Comparison of ENCODE assay signal across 8 cellular contexts in the genomic region with DNA sequence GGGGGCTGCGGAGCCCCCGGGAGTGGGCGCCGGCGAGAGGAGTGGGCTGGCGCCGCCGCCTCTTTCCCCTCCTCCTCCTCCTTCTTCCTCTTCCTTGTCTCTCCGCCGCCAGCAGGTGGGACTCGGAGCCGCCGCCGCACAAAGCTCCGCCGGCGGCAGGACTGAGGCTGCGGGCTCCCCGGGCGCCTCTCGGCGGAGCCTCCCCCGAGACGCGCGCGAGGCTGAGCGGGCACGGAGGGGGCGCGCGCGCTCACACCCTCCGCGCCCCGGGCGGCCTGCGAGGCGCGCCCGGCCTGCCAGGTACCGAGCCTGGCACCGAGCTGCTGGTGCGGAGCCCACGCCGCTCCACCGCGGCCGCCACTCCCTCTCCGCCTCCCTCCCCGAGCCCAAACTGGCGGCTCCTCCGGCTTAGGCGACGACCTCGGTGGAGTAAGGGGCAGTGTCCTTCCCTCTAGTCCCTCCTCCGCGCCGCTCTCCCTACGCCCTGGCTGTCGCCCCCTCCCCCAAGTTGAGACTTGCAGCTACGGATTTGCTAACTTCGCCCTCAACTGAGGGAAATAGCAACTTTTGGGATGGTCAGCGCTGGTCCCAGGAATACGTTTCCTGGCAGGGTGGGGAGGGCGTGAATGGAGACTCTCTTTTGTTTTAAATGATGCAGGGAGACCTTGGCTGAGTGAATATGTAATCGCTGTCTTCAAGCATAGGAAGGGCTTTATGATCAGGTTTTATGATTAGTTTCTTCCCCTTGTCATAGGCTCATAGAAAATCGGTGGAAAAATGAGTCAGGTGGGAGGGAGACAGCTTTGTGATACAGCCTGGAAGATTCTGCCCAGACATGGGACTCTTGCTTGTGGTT.
DNase-seq lines count a peak whose midpoint lies in the region; ATAC-seq and TF ChIP-seq lines count a peak whose summit lies in the region.

No MANE protein-coding gene starts in this region.

- H3K4me1 ChIP-seq in parathyroid adenoma = peaks cover 16% of the 10 kb centered on the region

- H3K27me3 ChIP-seq in parathyroid adenoma (ENCODE audit: control insufficient read depth, insufficient read depth, low read length) = no peaks in the 10 kb centered on the region

- TF ChIP-seq CTCF in parathyroid adenoma (IDR thresholded peaks at IDR 0.05) = peak; percentile 31

- no peak overlapping the region for H3K27ac Mint-ChIP-seq in activated T-cell treated with anti-CD3 and anti-CD28 coated beads, Interleukin-2, amount 50 U/mL, for 72 hours

- peak overlapping the region; percentile 42 for H3K9ac ChIP-seq in parathyroid adenoma

- DNase-seq in activated CD4-positive, CD25-positive, alpha-beta regulatory T cell (lab: John Stamatoyannopoulos, UW) = no peak
- DNase-seq in NCI-H69 (lab: John Stamatoyannopoulos, UW) (peak; percentile 73), glomerular visceral epithelial cell (ENCODE audit: extremely low spot score) (peak; percentile 64)
- peak; percentile 31 to 49 for DNase-seq in activated T-cell treated with anti-CD3 and anti-CD28 coated beads, Interleukin-2, amount 50 U/mL, for 72 hours
- DNase-seq in NK-92 treated with Interleukin-12 subunit alpha and Interleukin-12 subunit beta, amount 100 ng/mL, for 24 hours (lab: John Stamatoyannopoulos, UW) = no peak

- peak overlapping the region; percentile 94 for H2AFZ ChIP-seq in parathyroid adenoma

- peak overlapping the region; percentile 79 to 90 for H3K4me3 Mint-ChIP-seq in activated T-cell treated with anti-CD3 and anti-CD28 coated beads, Interleukin-2, amount 50 U/mL, for 72 hours

- no peaks in the 10 kb centered on the region for H3K9me3 ChIP-seq in parathyroid adenoma (ENCODE audit: control insufficient read depth, low read length)

- H3K27me3 Mint-ChIP-seq in activated T-cell treated with anti-CD3 and anti-CD28 coated beads, Interleukin-2, amount 50 U/mL, for 72 hours (ENCODE audit: low read depth) = peaks cover 61% of the 10 kb centered on the region

- peak overlapping the region; percentile 90 for H3K27ac ChIP-seq in parathyroid adenoma

- peak overlapping the region; percentile 66 for H3K4me3 ChIP-seq in parathyroid adenoma (ENCODE audit: low read depth, low read length)

- H3K4me1 Mint-ChIP-seq in activated T-cell treated with anti-CD3 and anti-CD28 coated beads, Interleukin-2, amount 50 U/mL, for 72 hours (ENCODE audit: low read depth) = peaks cover 22% of the 10 kb centered on the region

- peak overlapping the region; percentile 90 for H3K4me2 ChIP-seq in parathyroid adenoma (ENCODE audit: low read length)

- H3K36me3 Mint-ChIP-seq in activated T-cell treated with anti-CD3 and anti-CD28 coated beads, Interleukin-2, amount 50 U/mL, for 72 hours (ENCODE audit: insufficient read depth in 2 of 2) = peaks cover 0 to 2% of the 10 kb centered on the region in 2 donors

- no peaks in the 10 kb centered on the region for H3K36me3 ChIP-seq in parathyroid adenoma (ENCODE audit: control insufficient read depth, insufficient read depth, low read length)

- no peaks in the 10 kb centered on the region for H3K9me3 Mint-ChIP-seq in activated T-cell treated with anti-CD3 and anti-CD28 coated beads, Interleukin-2, amount 50 U/mL, for 72 hours

- peak; percentile 60 to 65 for ATAC-seq in activated CD4-positive, CD25-positive, alpha-beta regulatory T cell treated with anti-CD3 and anti-CD28 coated beads, Interleukin-2, amount 50 U/mL, for 24 hours
- peak; percentile 64 for ATAC-seq in HG02973 (IDR thresholded peaks at IDR 0.05; ENCODE audit: unreplicated experiment)
- peak; percentile 74 to 78 for ATAC-seq in activated T-cell treated with anti-CD3 and anti-CD28 coated beads, Interleukin-2, amount 50 U/mL, for 72 hours (replicated peaks in 1 of 2)

- H3K79me2 ChIP-seq in parathyroid adenoma = peaks cover 9% of the 10 kb centered on the region

Comparison
In these comparisons a context has a peak if more than half of its experiments do, and no peak if none do; other contexts are left out.
1. DNase-seq: peak in NCI-H69 (single experiment), activated T-cell treated with anti-CD3 and anti-CD28 coated beads, Interleukin-2, amount 50 U/mL, for 72 hours (2 of 2) and glomerular visceral epithelial cell (single experiment); none in activated CD4-positive, CD25-positive, alpha-beta regulatory T cell (0 of 4) and NK-92 treated with Interleukin-12 subunit alpha and Interleukin-12 subunit beta, amount 100 ng/mL, for 24 hours (single experiment).
2. Peak in every context shown above with its lines, with median percentiles within 50 percentile points of each other: ATAC-seq.